ENCODE assay signal across 10 cellular contexts in the genomic region with DNA sequence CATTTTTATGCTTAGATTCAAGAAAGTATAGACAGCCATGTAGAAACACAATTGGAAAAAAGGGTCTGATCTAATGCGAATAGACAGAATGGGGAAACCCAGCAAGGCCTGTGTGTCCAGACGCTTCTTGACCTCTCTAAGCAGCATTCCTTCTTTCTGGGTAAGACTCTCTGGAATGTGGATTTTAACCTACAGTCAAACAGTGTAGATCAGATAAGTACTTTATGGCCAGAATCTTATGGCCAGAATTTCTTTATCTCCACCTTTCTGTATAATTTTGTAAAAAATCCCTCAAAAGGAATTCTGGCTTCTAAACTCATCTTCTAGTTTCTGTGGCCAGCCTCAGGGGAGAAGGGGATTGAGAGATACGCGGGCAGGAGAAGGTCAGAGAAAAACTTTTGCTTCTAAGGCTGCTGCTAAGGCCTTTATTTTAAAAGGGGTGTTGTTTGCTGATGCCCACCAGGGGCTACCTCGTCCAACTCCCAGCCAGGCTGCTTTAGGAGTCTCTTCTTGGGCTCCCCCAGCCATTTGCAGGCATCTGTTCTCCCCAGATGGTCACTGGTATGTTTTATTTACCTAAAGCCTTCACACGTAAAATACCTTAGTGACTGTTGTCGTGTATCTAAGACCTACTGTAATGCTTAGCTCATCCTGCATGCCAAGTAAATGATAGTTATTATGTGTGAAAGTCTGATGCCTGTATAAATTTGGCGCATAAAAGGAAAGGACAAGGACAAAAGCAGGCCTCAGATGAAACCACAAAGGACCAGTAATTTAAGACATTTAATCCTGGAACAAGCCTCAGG.
A peak's percentile ranks its signal among the peaks of the same experiment; 100 is the strongest.
DNase-seq lines count a peak whose midpoint lies in the region; ATAC-seq and TF ChIP-seq lines count a peak whose summit lies in the region.
"Had no signal": no experiment of that assay in that cellular context is flagged by ENCODE, and none has a peak within 500 bp of the region (broad histone marks: within the 10 kb centered on the region; RNA-seq: fewer than 3 reads in every experiment).

No MANE protein-coding gene starts in this region.

- no peaks in the 10 kb centered on the region for H3F3A ChIP-seq in MM.1S (ENCODE audit: insufficient read depth, low read length)

- H3K9me3 ChIP-seq in HCT116 (ENCODE audit: control insufficient read depth in 1 of 2, insufficient read depth in 1 of 2, low read depth in 1 of 2, low read length in 2 of 2), result no peaks in the 10 kb centered on the region
- no peaks in the 10 kb centered on the region for H3K9me3 ChIP-seq in skeletal muscle satellite cell (replicated peaks; ENCODE audit: low read length)
- H3K9me3 ChIP-seq in testis, result no peaks in the 10 kb centered on the region
- no peaks in the 10 kb centered on the region for H3K9me3 ChIP-seq in MM.1S (replicated peaks; ENCODE audit: insufficient read depth, low read length)

- H3K4me3 ChIP-seq in HCT116 (replicated peaks in 1 of 2; ENCODE audit: low read depth in 1 of 2, low read length in 2 of 2) (no peak overlapping the region), fibroblast of the aortic adventitia (ENCODE audit: low read depth, low read length) (no peak overlapping the region), skeletal muscle satellite cell (ENCODE audit: low read length) (no peak overlapping the region), testis (no peak overlapping the region), MM.1S (ENCODE audit: low read length) (no peak overlapping the region)

- peak overlapping the region; percentile 0; the same call in 1 of the 2 replicates for H3K4me2 ChIP-seq in HCT116 (ENCODE audit: low read length)
- H3K4me2 ChIP-seq in skeletal muscle satellite cell (ENCODE audit: low read length), result peak overlapping the region; percentile 37
- H3K4me2 ChIP-seq in MM.1S (ENCODE audit: low read depth, low read length), result no peak overlapping the region

- H4K20me1 ChIP-seq in HCT116 (ENCODE audit: insufficient read depth), result peaks cover 3% of the 10 kb centered on the region; the same call in 1 of the 2 replicates
- 0 out of 2 replicates have a peak, but pooled peaks cover 3% of the 10 kb centered on the region for H4K20me1 ChIP-seq in MM.1S (ENCODE audit: insufficient read depth, low read length)

- no peak for TF ChIP-seq CTCF in HCT116 (IDR thresholded peaks at IDR 0.05 in 2 of 3, conservative IDR thresholded peaks at IDR 0.05 in 1 of 3; ENCODE audit: borderline replicate concordance in 1 of 3, insufficient read depth in 1 of 3, low read depth in 2 of 3, low read length in 2 of 3)
- peak; percentile 24 for TF ChIP-seq CTCF in fibroblast of the aortic adventitia (IDR thresholded peaks at IDR 0.05; ENCODE audit: insufficient read depth, low read length)
- TF ChIP-seq CTCF in testis (IDR thresholded peaks at IDR 0.05), result no peak
- TF ChIP-seq CTCF in MM.1S (IDR thresholded peaks at IDR 0.05; ENCODE audit: low read length), result no peak

- no peaks in the 10 kb centered on the region; a peak in 1 of 4 replicates for H3K36me3 ChIP-seq in HCT116 (ENCODE audit: control insufficient read depth in 1 of 2, insufficient read depth in 2 of 2, low read length in 2 of 2)
- H3K36me3 ChIP-seq in skeletal muscle satellite cell (ENCODE audit: insufficient read depth, low read length), result no peaks in the 10 kb centered on the region
- no peaks in the 10 kb centered on the region for H3K36me3 ChIP-seq in testis (ENCODE audit: low read depth, missing control alignments)
- H3K36me3 ChIP-seq in MM.1S (replicated peaks; ENCODE audit: insufficient read depth, low read length), result no peaks in the 10 kb centered on the region

- no peak for TF ChIP-seq RAD21 in HCT116 (IDR thresholded peaks at IDR 0.05; ENCODE audit: low read depth)

- peaks cover 5% of the 10 kb centered on the region; the same call in 1 of the 2 replicates for H3K79me2 ChIP-seq in HCT116 (ENCODE audit: insufficient read depth, low read length)
- H3K79me2 ChIP-seq in MM.1S (ENCODE audit: low read length), result peaks cover 54% of the 10 kb centered on the region

- H3K4me1 ChIP-seq in HCT116 (ENCODE audit: control insufficient read depth in 1 of 2, insufficient read depth in 2 of 2, low read length in 2 of 2) (peaks cover 9 to 18% of the 10 kb centered on the region in 2 experiments; a peak in 3 of 4 replicates), skeletal muscle satellite cell (ENCODE audit: control insufficient read depth, insufficient read depth, low read length) (peaks cover 19% of the 10 kb centered on the region), testis (peaks cover 18% of the 10 kb centered on the region), MM.1S (ENCODE audit: low read length) (peaks cover 12% of the 10 kb centered on the region; the same call in 1 of the 2 replicates)

- RAD21 ChIA-PET in HCT116 (lab: Charles Lee; ENCODE audit: low non-redundant PET in 1 of 2, low total read pairs in 2 of 2, uncharacterized antibody in 2 of 2, unreplicated experiment in 2 of 2), result no interaction called here

- BruUV-seq in HCT116 (replicated peaks; lab: Mats Ljungman, UMichigan), result no TSS peak

- H2AFZ ChIP-seq in HCT116 (ENCODE audit: low read depth, low read length, poor library complexity, severe bottlenecking) (no peak overlapping the region), MM.1S (ENCODE audit: low read length) (no peak overlapping the region)

- no peak for TF ChIP-seq POLR2A in HCT116 (IDR thresholded peaks at IDR 0.05; ENCODE audit: borderline replicate concordance, extremely low read depth, insufficient read depth, insufficient read length)
- no peak for TF ChIP-seq POLR2A in testis (IDR thresholded peaks at IDR 0.05)

- CTCF ChIA-PET in HCT116 (lab: Charles Lee), result no interaction called here

- no peak overlapping the region for H3K9ac ChIP-seq in HCT116 (ENCODE audit: low read length)
- H3K9ac ChIP-seq in skeletal muscle satellite cell (ENCODE audit: low read depth, low read length), result peak overlapping the region; percentile 52
- no peak overlapping the region for H3K9ac ChIP-seq in MM.1S (ENCODE audit: low read length)

- POLR2A ChIA-PET in HCT116 (lab: Charles Lee), result no interaction called here

- H3K9me2 ChIP-seq in HCT116 (ENCODE audit: insufficient read depth) (no peaks in the 10 kb centered on the region), MM.1S (replicated peaks; ENCODE audit: insufficient read depth, low read length) (no peaks in the 10 kb centered on the region)

- H3K27me3 ChIP-seq in HCT116 (ENCODE audit: insufficient read depth, low read length) (no peaks in the 10 kb centered on the region), skeletal muscle satellite cell (ENCODE audit: control insufficient read depth, insufficient read depth, low read length) (no peaks in the 10 kb centered on the region), testis (no peaks in the 10 kb centered on the region), MM.1S (replicated peaks; ENCODE audit: insufficient read depth, low read length) (no peaks in the 10 kb centered on the region)

- peak; percentile 62 for ATAC-seq in HCT116
- no peak for ATAC-seq in HG02571 (IDR thresholded peaks at IDR 0.05; ENCODE audit: unreplicated experiment)
- ATAC-seq: natural killer cell had no signal

- DNase-seq in HCT116 (ENCODE audit: low read depth, low spot score) (no peak), RPMI7951 (ENCODE audit: low read depth) (peak; percentile 79), fibroblast of the aortic adventitia (ENCODE audit: low read depth) (peak; percentile 74), testis (no peak), MV-4-11 (lab: John Stamatoyannopoulos, UW) (no peak), MM.1S (no peak)
- DNase-seq: activated CD4-positive, alpha-beta T cell treated with anti-CD3 and anti-CD28 coated beads for 4 hours; natural killer cell had no signal

- WGBS in testis, 2 donors, result 48 to 51% methylated on average over 8 of the region's 8 CpGs

- no peak overlapping the region for H3K27ac ChIP-seq in HCT116 (ENCODE audit: low read depth, low read length)
- H3K27ac ChIP-seq in testis, result no peak overlapping the region
- H3K27ac ChIP-seq in MM.1S (ENCODE audit: low read length), result no peak overlapping the region

- intact Hi-C loops in HCT116 (cut with micrococcal nuclease), result no loop called here
- intact Hi-C loops in testis (cut with DNase I; ENCODE audit: low total_unique reads), result no loop called here

TF ChIP-seq in HCT116, 20 proteins besides CTCF, POLR2A, EP300 and RAD21:
- no peak for TF ChIP-seq YY1 (IDR thresholded peaks at IDR 0.05; ENCODE audit: extremely low read depth, insufficient replicate concordance, low read depth, low read length)
- TF ChIP-seq JUND (IDR thresholded peaks at IDR 0.05), result no peak
- TF ChIP-seq, protein P1, sequence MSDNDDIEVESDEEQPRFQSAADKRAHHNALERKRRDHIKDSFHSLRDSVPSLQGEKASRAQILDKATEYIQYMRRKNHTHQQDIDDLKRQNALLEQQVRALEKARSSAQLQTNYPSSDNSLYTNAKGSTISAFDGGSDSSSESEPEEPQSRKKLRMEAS (IDR thresholded peaks at IDR 0.05), result no peak
- no peak for TF ChIP-seq TCF7L2 (IDR thresholded peaks at IDR 0.05; ENCODE audit: borderline replicate concordance, extremely low read depth, insufficient read depth, insufficient read length)
- TF ChIP-seq SRF (IDR thresholded peaks at IDR 0.05; ENCODE audit: low read depth), result no peak
- TF ChIP-seq POLR2AphosphoS5 (IDR thresholded peaks at IDR 0.05; ENCODE audit: low read depth, low read length), result no peak
- no peak for TF ChIP-seq CBX3 (IDR thresholded peaks at IDR 0.05; ENCODE audit: low read depth)
TF ChIP-seq in HCT116: peak in this region for 0.

Comparison
In these comparisons a context has a peak if more than half of its experiments do, and no peak if none do; other contexts are left out.
1. DNase-seq: peak in RPMI7951 (single experiment) and fibroblast of the aortic adventitia (single experiment); none in HCT116 (single experiment), testis (single experiment), MV-4-11 (single experiment) and MM.1S (single experiment).